11 cellular contexts compared by ENCODE assay signal in the genomic region with DNA sequence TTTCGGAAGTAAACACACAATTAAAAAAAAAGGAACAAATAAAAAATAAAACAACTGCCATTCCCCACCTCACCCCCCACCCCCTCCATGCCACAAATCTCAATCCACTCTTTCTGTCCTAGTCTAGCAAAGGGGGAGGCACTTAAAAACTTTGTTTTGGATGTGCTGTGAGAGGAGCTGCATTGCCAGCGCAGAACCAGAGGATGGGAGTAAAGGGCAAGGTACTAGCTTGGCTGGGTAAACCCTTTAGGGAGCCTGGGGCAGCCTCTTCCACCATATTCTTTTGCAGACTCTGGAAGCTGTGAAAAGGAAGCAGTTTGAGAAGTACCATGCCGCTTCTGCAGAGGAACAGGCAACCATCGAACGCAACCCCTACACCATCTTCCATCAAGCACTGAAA. TPM values are rescaled to one million over a fixed set of nuclear protein-coding genes. Genes with fewer than 3 reads are reported as not detected.
DNase-seq lines count a peak whose midpoint lies in the region; ATAC-seq, FAIRE-seq and TF ChIP-seq lines count a peak whose summit lies in the region.
"Had no signal": no experiment of that assay in that cellular context is flagged by ENCODE, and none has a peak within 500 bp of the region (broad histone marks: within the 10 kb centered on the region; RNA-seq: fewer than 3 reads in every experiment).

No MANE protein-coding gene starts in this region.

- intact Hi-C loops in activated T-helper 1 cell treated with anti-CD3 and anti-CD28 coated beads, Interleukin-12 subunit alpha, Interleukin-12 subunit beta, Interleukin-2, Interleukin-4 antibody, amounts not matched to agents 30 ng/mL and 10 ng/mL and 1 ng/mL, durations not matched to agents 14 hours and 24 hours and 36 hours (cut with micrococcal nuclease), result loop anchor here (5.0 to 10.0 kb wide), 5 partner anchors 131 to 412 kb away; a partner anchor contains a TSS

- peaks cover 31% of the 10 kb centered on the region for H3K36me3 Mint-ChIP-seq in activated T-helper 1 cell treated with anti-CD3 and anti-CD28 coated beads, Interleukin-12 subunit alpha, Interleukin-12 subunit beta, Interleukin-2, Interleukin-4 antibody, amounts not matched to agents 30 ng/mL and 10 ng/mL and 1 ng/mL, durations not matched to agents 14 hours and 24 hours and 36 hours (ENCODE audit: low read depth)

- WGBS in mesodermal cell (ENCODE audit: insufficient coverage in 2 of 2), 2 experiments, result 80 to 100% methylated on average over 1 to 2 of the region's 5 CpGs
- 89 to 92% (median 90%) methylated on average over 5 of the region's 5 CpGs for WGBS in small intestine, 3 donors

- no peaks in the 10 kb centered on the region for H3K27me3 Mint-ChIP-seq in activated T-helper 1 cell treated with anti-CD3 and anti-CD28 coated beads, Interleukin-12 subunit alpha, Interleukin-12 subunit beta, Interleukin-2, Interleukin-4 antibody, amounts not matched to agents 30 ng/mL and 10 ng/mL and 1 ng/mL, durations not matched to agents 14 hours and 24 hours and 36 hours (ENCODE audit: insufficient read depth)

- POLR2A ChIA-PET in HEK293 (lab: Yijun Ruan, JAX), result interaction anchor here (0.7 to 3.7 kb wide), 8 partner anchors 8 to 149 kb away, joined by 3 to 90 read pairs (median 4); a partner anchor contains a TSS

- peak; percentile 45 for TF ChIP-seq CTCF in HEK293 (tag by site-specific recombination; IDR thresholded peaks at IDR 0.05)

- DNase-seq in CD1c-positive myeloid dendritic cell (ENCODE audit: extremely low spot score) (peak; percentile 37), small intestine (no peak), NCI-H1105 (lab: John Stamatoyannopoulos, UW) (no peak)
- DNase-seq in activated T-helper 1 cell treated with anti-CD3 and anti-CD28 coated beads, Interleukin-12 subunit alpha, Interleukin-12 subunit beta, Interleukin-2, Interleukin-4 antibody, amounts not matched to agents 30 ng/mL and 10 ng/mL and 1 ng/mL, durations not matched to agents 14 hours and 24 hours and 36 hours (ENCODE audit: low spot score), result no peak
- DNase-seq: GDM1, NCI-H1694 treated with DMSO at 0.1 percent for 48 hours, SHP77 treated with DMSO at 0.1 percent for 48 hours had no signal

- H3K4me3 ChIP-seq in HEK293 (ENCODE audit: low read depth, low read length) (no peak overlapping the region), mesodermal cell (ENCODE audit: extremely low read depth, insufficient read depth, low read length, poor library complexity, severe bottlenecking) (peak overlapping the region; percentile 99), small intestine (ENCODE audit: low read depth in 1 of 2, low read length in 2 of 2) (no peak overlapping the region)

- peak overlapping the region; percentile 97 for H3K27ac Mint-ChIP-seq in activated T-helper 1 cell treated with anti-CD3 and anti-CD28 coated beads, Interleukin-12 subunit alpha, Interleukin-12 subunit beta, Interleukin-2, Interleukin-4 antibody, amounts not matched to agents 30 ng/mL and 10 ng/mL and 1 ng/mL, durations not matched to agents 14 hours and 24 hours and 36 hours

- H3K4me3 Mint-ChIP-seq in activated T-helper 1 cell treated with anti-CD3 and anti-CD28 coated beads, Interleukin-12 subunit alpha, Interleukin-12 subunit beta, Interleukin-2, Interleukin-4 antibody, amounts not matched to agents 30 ng/mL and 10 ng/mL and 1 ng/mL, durations not matched to agents 14 hours and 24 hours and 36 hours, result peak overlapping the region; percentile 96

- H3K4me1 ChIP-seq in HEK293 (ENCODE audit: control insufficient read depth, insufficient read depth, low read length), result peaks cover 12% of the 10 kb centered on the region
- peaks cover 15% of the 10 kb centered on the region for H3K4me1 ChIP-seq in mesodermal cell (ENCODE audit: control insufficient read depth, insufficient read depth, low read length, poor library complexity, severe bottlenecking)
- peaks cover 4 to 9% of the 10 kb centered on the region in 2 donors for H3K4me1 ChIP-seq in small intestine (ENCODE audit: control insufficient read depth in 2 of 2, insufficient read depth in 1 of 2, low read depth in 1 of 2, low read length in 1 of 2)

- H3K27me3 ChIP-seq in small intestine (ENCODE audit: control insufficient read depth in 2 of 2, insufficient read depth in 2 of 2, low read length in 2 of 2), result no peaks in the 10 kb centered on the region

- H3K36me3 ChIP-seq in HEK293 (ENCODE audit: control insufficient read depth in 2 of 2, insufficient read depth in 1 of 2, low read length in 2 of 2), result peaks cover 32 to 56% of the 10 kb centered on the region in 2 experiments
- H3K36me3 ChIP-seq in mesodermal cell (ENCODE audit: control insufficient read depth, insufficient read depth, low read length), result peaks cover 50% of the 10 kb centered on the region
- peaks cover 0 to 4% of the 10 kb centered on the region in 2 donors for H3K36me3 ChIP-seq in small intestine (ENCODE audit: control insufficient read depth in 2 of 2, insufficient read depth in 2 of 2, low read length in 2 of 2)

- no peak for FAIRE-seq in small intestine (lab: Jason Lieb, UNC)

- H3K9me3 Mint-ChIP-seq in activated T-helper 1 cell treated with anti-CD3 and anti-CD28 coated beads, Interleukin-12 subunit alpha, Interleukin-12 subunit beta, Interleukin-2, Interleukin-4 antibody, amounts not matched to agents 30 ng/mL and 10 ng/mL and 1 ng/mL, durations not matched to agents 14 hours and 24 hours and 36 hours, result no peaks in the 10 kb centered on the region

- CTCF ChIA-PET in HEK293 (lab: Yijun Ruan, JAX), result interaction anchor here (0.7 to 6.3 kb wide), 9 partner anchors 8 to 895 kb away, joined by 3 to 74 read pairs (median 4); a partner anchor contains a TSS

- peaks cover 34% of the 10 kb centered on the region for H3K4me1 Mint-ChIP-seq in activated T-helper 1 cell treated with anti-CD3 and anti-CD28 coated beads, Interleukin-12 subunit alpha, Interleukin-12 subunit beta, Interleukin-2, Interleukin-4 antibody, amounts not matched to agents 30 ng/mL and 10 ng/mL and 1 ng/mL, durations not matched to agents 14 hours and 24 hours and 36 hours (ENCODE audit: low read depth)

- ATAC-seq in GM19351 (IDR thresholded peaks at IDR 0.05; ENCODE audit: unreplicated experiment) (no peak), GM21526 (IDR thresholded peaks at IDR 0.05; ENCODE audit: low FRiP score, unreplicated experiment) (no peak)

- H3K9me3 ChIP-seq in HEK293 (ENCODE audit: control insufficient read depth, insufficient read depth, low read depth, low read length), result no peaks in the 10 kb centered on the region
- no peaks in the 10 kb centered on the region for H3K9me3 ChIP-seq in mesodermal cell (ENCODE audit: control insufficient read depth, low read length)
- no peaks in the 10 kb centered on the region for H3K9me3 ChIP-seq in small intestine (ENCODE audit: control insufficient read depth, low read depth)

- H3K27ac ChIP-seq in HEK293 (ENCODE audit: extremely low read depth, low read depth, low read length), result no peak overlapping the region
- no peak overlapping the region for H3K27ac ChIP-seq in mesodermal cell (ENCODE audit: low read depth, low read length, severe bottlenecking)
- H3K27ac ChIP-seq in small intestine (ENCODE audit: low read depth in 1 of 2, low read length in 1 of 2), result no peak overlapping the region

RNA-seq across cellular contexts. Expression of a gene that starts 1.4 kb away (rescaled TPM):
- 126 and 130 TPM in 2 replicates for total RNA-seq in activated T-helper 1 cell treated with anti-CD3 and anti-CD28 coated beads, Interleukin-12 subunit alpha, Interleukin-12 subunit beta, Interleukin-2, Interleukin-4 antibody, amounts not matched to agents 30 ng/mL and 10 ng/mL and 1 ng/mL, durations not matched to agents 14 hours and 24 hours and 36 hours
- 89.9 TPM for polyA plus RNA-seq in mesodermal cell (2013, experiment 1 of 2)
- polyA plus RNA-seq in mesodermal cell (2013, experiment 2 of 2), result 91.4 TPM
- 10 to 100 TPM; 67.0 to 88.6 (median 81.7) TPM for polyA plus RNA-seq in small intestine

RNA-seq across cellular contexts. Expression of a gene that starts 1.6 kb away (rescaled TPM):
- total RNA-seq in activated T-helper 1 cell treated with anti-CD3 and anti-CD28 coated beads, Interleukin-12 subunit alpha, Interleukin-12 subunit beta, Interleukin-2, Interleukin-4 antibody, amounts not matched to agents 30 ng/mL and 10 ng/mL and 1 ng/mL, durations not matched to agents 14 hours and 24 hours and 36 hours, result 93.4 and 94.3 TPM in 2 replicates
- polyA plus RNA-seq in mesodermal cell (2013, experiment 1 of 2), result 26.9 TPM
- polyA plus RNA-seq in mesodermal cell (2013, experiment 2 of 2), result 22.3 TPM
- polyA plus RNA-seq in small intestine, result 10 to 100 TPM; 17.6 to 22.7 (median 22.1) TPM

RNA-seq across cellular contexts. Expression of a gene that starts 8.0 kb away (rescaled TPM):
- total RNA-seq in activated T-helper 1 cell treated with anti-CD3 and anti-CD28 coated beads, Interleukin-12 subunit alpha, Interleukin-12 subunit beta, Interleukin-2, Interleukin-4 antibody, amounts not matched to agents 30 ng/mL and 10 ng/mL and 1 ng/mL, durations not matched to agents 14 hours and 24 hours and 36 hours, result 49.0 and 49.3 TPM in 2 replicates
- polyA plus RNA-seq in mesodermal cell (2013, experiment 1 of 2), result 14.3 TPM
- 14.6 TPM for polyA plus RNA-seq in mesodermal cell (2013, experiment 2 of 2)
- polyA plus RNA-seq in small intestine, result 10 to 100 TPM; 13.0 to 26.1 (median 19.7) TPM

RNA-seq across cellular contexts. Expression of a gene that starts 26.2 kb away (rescaled TPM):
- 119 and 126 TPM in 2 replicates for total RNA-seq in activated T-helper 1 cell treated with anti-CD3 and anti-CD28 coated beads, Interleukin-12 subunit alpha, Interleukin-12 subunit beta, Interleukin-2, Interleukin-4 antibody, amounts not matched to agents 30 ng/mL and 10 ng/mL and 1 ng/mL, durations not matched to agents 14 hours and 24 hours and 36 hours
- 4.2 TPM for polyA plus RNA-seq in mesodermal cell (2013, experiment 1 of 2)
- polyA plus RNA-seq in mesodermal cell (2013, experiment 2 of 2), result 6.1 TPM
- polyA plus RNA-seq in small intestine, result 10 to 100 TPM; 12.7 to 15.6 (median 12.7) TPM

RNA-seq across cellular contexts. Expression of a gene that starts 57.6 kb away (rescaled TPM):
- 122 and 129 TPM in 2 replicates for total RNA-seq in activated T-helper 1 cell treated with anti-CD3 and anti-CD28 coated beads, Interleukin-12 subunit alpha, Interleukin-12 subunit beta, Interleukin-2, Interleukin-4 antibody, amounts not matched to agents 30 ng/mL and 10 ng/mL and 1 ng/mL, durations not matched to agents 14 hours and 24 hours and 36 hours
- 56.8 TPM for polyA plus RNA-seq in mesodermal cell (2013, experiment 1 of 2)
- polyA plus RNA-seq in mesodermal cell (2013, experiment 2 of 2), result 51.3 TPM
- 10 to 100 TPM; 39.4 to 49.6 (median 46.3) TPM for polyA plus RNA-seq in small intestine
